In genomic region chr10:6050801-6051445, GRCh38 we compare ENCODE assay signal across 1 cellular context.
TF ChIP-seq lines count a peak whose summit lies in the region.

No MANE protein-coding gene starts in this region.

TF ChIP-seq in HepG2, 621 proteins besides CTCF, POLR2A, EP300 and RAD21 (continued from another document):
- TF ChIP-seq, protein P1, sequence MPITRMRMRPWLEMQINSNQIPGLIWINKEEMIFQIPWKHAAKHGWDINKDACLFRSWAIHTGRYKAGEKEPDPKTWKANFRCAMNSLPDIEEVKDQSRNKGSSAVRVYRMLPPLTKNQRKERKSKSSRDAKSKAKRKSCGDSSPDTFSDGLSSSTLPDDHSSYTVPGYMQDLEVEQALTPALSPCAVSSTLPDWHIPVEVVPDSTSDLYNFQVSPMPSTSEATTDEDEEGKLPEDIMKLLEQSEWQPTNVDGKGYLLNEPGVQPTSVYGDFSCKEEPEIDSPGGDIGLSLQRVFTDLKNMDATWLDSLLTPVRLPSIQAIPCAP (CRISPR knock-in tag; IDR thresholded peaks at IDR 0.05; ENCODE audit: low read depth): 0 out of 2 replicates have a peak, but pooled peaks have one; percentile 61
- TF ChIP-seq ATF7 (IDR thresholded peaks at IDR 0.05) (peak; percentile 81), ATF7 (CRISPR knock-in tag; IDR thresholded peaks at IDR 0.05) (no peak), STAG1 (CRISPR knock-in tag; IDR thresholded peaks at IDR 0.05) (peak; percentile 46), KAT8 (CRISPR knock-in tag; IDR thresholded peaks at IDR 0.05) (no peak), RXRB (CRISPR knock-in tag; IDR thresholded peaks at IDR 0.05; ENCODE audit: borderline replicate concordance) (peak; percentile 62; the same call in 1 of the 2 replicates), GABPB1 (CRISPR knock-in tag; IDR thresholded peaks at IDR 0.05) (peak; percentile 38; the same call in 1 of the 2 replicates), MIER3 (CRISPR knock-in tag; IDR thresholded peaks at IDR 0.05; ENCODE audit: borderline replicate concordance) (no peak), ZSCAN9 (CRISPR knock-in tag; IDR thresholded peaks at IDR 0.05; ENCODE audit: borderline replicate concordance) (no peak), PPARG (CRISPR knock-in tag; conservative IDR thresholded peaks at IDR 0.05) (peak; percentile 85), ZNF703 (CRISPR knock-in tag; IDR thresholded peaks at IDR 0.05; ENCODE audit: borderline replicate concordance) (no peak), ZKSCAN5 (CRISPR knock-in tag; IDR thresholded peaks at IDR 0.05) (no peak), EZH2 (conservative IDR thresholded peaks at IDR 0.05; ENCODE audit: low read depth, low read length) (no peak), ZNF780A (CRISPR knock-in tag; IDR thresholded peaks at IDR 0.05) (no peak), IRF2 (CRISPR knock-in tag; IDR thresholded peaks at IDR 0.05) (peak; percentile 55; the same call in 1 of the 2 replicates), ZNF362 (CRISPR knock-in tag; IDR thresholded peaks at IDR 0.05; ENCODE audit: borderline replicate concordance) (peak; percentile 59; the same call in 1 of the 2 replicates), SMC3 (IDR thresholded peaks at IDR 0.05; ENCODE audit: low read length) (peak; percentile 18; the same call in 1 of the 2 replicates), NR2F2 (IDR thresholded peaks at IDR 0.05; ENCODE audit: borderline replicate concordance, low read depth) (no peak), ZNF263 (CRISPR knock-in tag; IDR thresholded peaks at IDR 0.05) (peak; percentile 69; the same call in 1 of the 2 replicates), ZNF749 (CRISPR knock-in tag; IDR thresholded peaks at IDR 0.05; ENCODE audit: borderline replicate concordance) (0 out of 2 replicates have a peak, but pooled peaks have one; percentile 8), ZNF580 (CRISPR knock-in tag; IDR thresholded peaks at IDR 0.05; ENCODE audit: borderline replicate concordance, low read depth) (0 out of 2 replicates have a peak, but pooled peaks have one; percentile 18), CREB1 (IDR thresholded peaks at IDR 0.05) (peak; percentile 83), CREB1 (CRISPR knock-in tag; IDR thresholded peaks at IDR 0.05) (no peak), SRSF9 (IDR thresholded peaks at IDR 0.05; ENCODE audit: borderline replicate concordance, insufficient read depth, low read depth, low read length, poor library complexity, severe bottlenecking) (no peak), ZNF274 (CRISPR knock-in tag; IDR thresholded peaks at IDR 0.05) (0 out of 2 replicates have a peak, but pooled peaks have one; percentile 32), ZNF775 (CRISPR knock-in tag; IDR thresholded peaks at IDR 0.05; ENCODE audit: borderline replicate concordance) (no peak), NBN (conservative IDR thresholded peaks at IDR 0.05) (no peak), ZNF124 (CRISPR knock-in tag; IDR thresholded peaks at IDR 0.05) (0 out of 2 replicates have a peak, but pooled peaks have one; percentile 31)
- TF ChIP-seq, protein P2, sequence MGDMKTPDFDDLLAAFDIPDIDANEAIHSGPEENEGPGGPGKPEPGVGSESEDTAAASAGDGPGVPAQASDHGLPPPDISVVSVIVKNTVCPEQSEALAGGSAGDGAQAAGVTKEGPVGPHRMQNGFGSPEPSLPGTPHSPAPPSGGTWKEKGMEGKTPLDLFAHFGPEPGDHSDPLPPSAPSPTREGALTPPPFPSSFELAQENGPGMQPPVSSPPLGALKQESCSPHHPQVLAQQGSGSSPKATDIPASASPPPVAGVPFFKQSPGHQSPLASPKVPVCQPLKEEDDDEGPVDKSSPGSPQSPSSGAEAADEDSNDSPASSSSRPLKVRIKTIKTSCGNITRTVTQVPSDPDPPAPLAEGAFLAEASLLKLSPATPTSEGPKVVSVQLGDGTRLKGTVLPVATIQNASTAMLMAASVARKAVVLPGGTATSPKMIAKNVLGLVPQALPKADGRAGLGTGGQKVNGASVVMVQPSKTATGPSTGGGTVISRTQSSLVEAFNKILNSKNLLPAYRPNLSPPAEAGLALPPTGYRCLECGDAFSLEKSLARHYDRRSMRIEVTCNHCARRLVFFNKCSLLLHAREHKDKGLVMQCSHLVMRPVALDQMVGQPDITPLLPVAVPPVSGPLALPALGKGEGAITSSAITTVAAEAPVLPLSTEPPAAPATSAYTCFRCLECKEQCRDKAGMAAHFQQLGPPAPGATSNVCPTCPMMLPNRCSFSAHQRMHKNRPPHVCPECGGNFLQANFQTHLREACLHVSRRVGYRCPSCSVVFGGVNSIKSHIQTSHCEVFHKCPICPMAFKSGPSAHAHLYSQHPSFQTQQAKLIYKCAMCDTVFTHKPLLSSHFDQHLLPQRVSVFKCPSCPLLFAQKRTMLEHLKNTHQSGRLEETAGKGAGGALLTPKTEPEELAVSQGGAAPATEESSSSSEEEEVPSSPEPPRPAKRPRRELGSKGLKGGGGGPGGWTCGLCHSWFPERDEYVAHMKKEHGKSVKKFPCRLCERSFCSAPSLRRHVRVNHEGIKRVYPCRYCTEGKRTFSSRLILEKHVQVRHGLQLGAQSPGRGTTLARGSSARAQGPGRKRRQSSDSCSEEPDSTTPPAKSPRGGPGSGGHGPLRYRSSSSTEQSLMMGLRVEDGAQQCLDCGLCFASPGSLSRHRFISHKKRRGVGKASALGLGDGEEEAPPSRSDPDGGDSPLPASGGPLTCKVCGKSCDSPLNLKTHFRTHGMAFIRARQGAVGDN (CRISPR knock-in tag; IDR thresholded peaks at IDR 0.05): peak; percentile 38
- TF ChIP-seq, protein P3, sequence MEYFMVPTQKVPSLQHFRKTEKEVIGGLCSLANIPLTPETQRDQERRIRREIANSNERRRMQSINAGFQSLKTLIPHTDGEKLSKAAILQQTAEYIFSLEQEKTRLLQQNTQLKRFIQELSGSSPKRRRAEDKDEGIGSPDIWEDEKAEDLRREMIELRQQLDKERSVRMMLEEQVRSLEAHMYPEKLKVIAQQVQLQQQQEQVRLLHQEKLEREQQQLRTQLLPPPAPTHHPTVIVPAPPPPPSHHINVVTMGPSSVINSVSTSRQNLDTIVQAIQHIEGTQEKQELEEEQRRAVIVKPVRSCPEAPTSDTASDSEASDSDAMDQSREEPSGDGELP (IDR thresholded peaks at IDR 0.05; ENCODE audit: borderline replicate concordance, low read depth): peak; percentile 56; the same call in 1 of the 2 replicates
- TF ChIP-seq, protein P4, sequence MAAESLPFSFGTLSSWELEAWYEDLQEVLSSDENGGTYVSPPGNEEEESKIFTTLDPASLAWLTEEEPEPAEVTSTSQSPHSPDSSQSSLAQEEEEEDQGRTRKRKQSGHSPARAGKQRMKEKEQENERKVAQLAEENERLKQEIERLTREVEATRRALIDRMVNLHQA (CRISPR knock-in tag; IDR thresholded peaks at IDR 0.05): no peak
